ENCODE assay signal across 1 cellular context in genomic region chr12:32843528-32844095, GRCh38.
TF ChIP-seq lines count a peak whose summit lies in the region.

No MANE protein-coding gene starts in this region.

TF ChIP-seq in GM23338, 12 proteins besides CTCF, POLR2A, EP300 and RAD21 (continued from another document):
- no peak for TF ChIP-seq REST (IDR thresholded peaks at IDR 0.05; ENCODE audit: unreplicated experiment)
- TF ChIP-seq EZH2phosphoT487 (IDR thresholded peaks at IDR 0.05; ENCODE audit: unreplicated experiment): no peak
- no peak for TF ChIP-seq CREB1 (CRISPR knock-in tag; IDR thresholded peaks at IDR 0.05; ENCODE audit: low read depth)
- no peak for TF ChIP-seq ETS1 (IDR thresholded peaks at IDR 0.05)
TF ChIP-seq in GM23338: peak in this region for 0.
